In the genomic region with DNA sequence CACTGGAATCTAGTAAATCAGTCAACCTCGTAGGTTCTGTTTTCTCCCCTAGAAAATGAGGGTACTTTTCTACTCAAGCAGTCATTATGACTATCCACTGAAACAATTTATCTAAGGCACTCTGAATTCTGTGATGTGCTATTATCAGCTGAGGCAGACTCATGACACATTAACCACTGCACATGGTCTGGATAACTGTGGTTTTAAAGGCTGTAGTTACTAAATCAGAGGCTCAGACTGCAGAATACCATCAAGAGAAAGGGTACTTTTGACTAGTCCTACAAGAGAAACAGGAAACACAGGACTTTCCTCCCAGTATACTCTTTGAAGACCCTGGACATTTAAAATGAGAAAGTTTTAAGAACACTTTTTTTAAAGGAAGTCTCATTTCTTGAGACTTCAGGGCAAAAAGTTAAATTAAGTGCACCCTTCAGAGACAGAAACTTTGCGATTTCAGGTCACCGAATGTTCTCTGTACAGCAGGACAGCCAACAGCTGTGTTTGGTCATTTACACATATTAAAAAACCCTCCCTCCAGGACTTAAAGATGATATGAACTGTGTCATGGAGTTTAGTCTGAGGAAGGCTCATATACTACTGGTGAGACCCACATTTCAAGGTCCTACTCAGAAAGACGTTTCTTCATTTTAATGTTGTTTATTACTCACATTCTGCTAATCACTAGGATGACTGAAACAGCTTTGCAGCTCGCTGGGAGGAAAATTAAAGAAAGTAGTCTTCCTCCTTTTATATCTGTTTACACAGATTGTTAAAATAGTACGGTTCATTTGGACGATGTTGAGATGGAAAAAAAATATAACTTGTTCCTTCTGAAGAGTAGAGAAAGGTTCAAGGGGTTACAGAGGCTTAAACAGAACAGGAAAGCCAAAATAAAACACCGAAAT, we compare ENCODE assay signal across 9 cellular contexts. TPM values are rescaled to one million over a fixed set of nuclear protein-coding genes. Genes with fewer than 3 reads are reported as not detected.
DNase-seq lines count a peak whose midpoint lies in the region; ATAC-seq and TF ChIP-seq lines count a peak whose summit lies in the region.
"Had no signal": no experiment of that assay in that cellular context is flagged by ENCODE, and none has a peak within 500 bp of the region (broad histone marks: within the 10 kb centered on the region; RNA-seq: fewer than 3 reads in every experiment).

No MANE protein-coding gene starts in this region.

- H3K27ac Mint-ChIP-seq in activated CD4-positive, alpha-beta T cell treated with anti-CD3 and anti-CD28 coated beads for 36 hours: peak overlapping the region; percentile 39
- peak overlapping the region; percentile 20 for H3K27ac Mint-ChIP-seq in stimulated activated effector memory CD8-positive, alpha-beta T cell treated with anti-CD3 and anti-CD28 coated beads, Interleukin-12 subunit alpha, Interleukin-12 subunit beta, amount 100 ng/mL, for 72 hours
- H3K27ac Mint-ChIP-seq in progenitor cell of endocrine pancreas: no peak overlapping the region
- H3K27ac Mint-ChIP-seq: B cell had no signal

- CTCF ChIA-PET in activated CD4-positive, alpha-beta T cell treated with anti-CD3 and anti-CD28 coated beads for 36 hours (lab: Charles Lee): interaction anchor here (1.1 to 3.4 kb wide), 3 partner anchors 9 to 41 kb away, joined by 3 to 13 read pairs (median 7); no protein-coding TSS in a partner anchor

- intact Hi-C loops in activated CD4-positive, alpha-beta T cell treated with anti-CD3 and anti-CD28 coated beads for 36 hours (cut with DNase I, micrococcal nuclease): no loop called here

- no peak for DNase-seq in activated CD4-positive, alpha-beta T cell treated with anti-CD3 and anti-CD28 coated beads for 36 hours
- DNase-seq in activated CD4-positive, alpha-beta T cell treated with anti-CD3 and anti-CD28 coated beads, Interleukin-2, amount 50 U/mL, for 1 hour: no peak
- DNase-seq in NCI-H226 (peak; percentile 93), fibroblast of gingiva (ENCODE audit: low read depth) (peak; percentile 70), progenitor cell of endocrine pancreas (ENCODE audit: low spot score, unreplicated experiment) (no peak)
- DNase-seq in stimulated activated effector memory CD8-positive, alpha-beta T cell treated with anti-CD3 and anti-CD28 coated beads, Interleukin-12 subunit alpha, Interleukin-12 subunit beta, amount 100 ng/mL, for 72 hours (ENCODE audit: low spot score in 2 of 2): no peak

- POLR2A ChIA-PET in activated CD4-positive, alpha-beta T cell treated with anti-CD3 and anti-CD28 coated beads for 36 hours (lab: Charles Lee): no interaction called here

- ATAC-seq in activated CD4-positive, alpha-beta T cell treated with anti-CD3 and anti-CD28 coated beads for 36 hours: peak; percentile 92
- ATAC-seq in stimulated activated effector memory CD8-positive, alpha-beta T cell treated with anti-CD3 and anti-CD28 coated beads, Interleukin-12 subunit alpha, Interleukin-12 subunit beta, amount 100 ng/mL, for 72 hours: peak; percentile 99
- ATAC-seq in GM21367 (IDR thresholded peaks at IDR 0.05; ENCODE audit: unreplicated experiment) (no peak), HG03354 (IDR thresholded peaks at IDR 0.05; ENCODE audit: poor library complexity, severe bottlenecking, unreplicated experiment) (no peak)

- H3K9me3 Mint-ChIP-seq in activated CD4-positive, alpha-beta T cell treated with anti-CD3 and anti-CD28 coated beads for 36 hours (ENCODE audit: low read depth): no peaks in the 10 kb centered on the region
- no peaks in the 10 kb centered on the region for H3K9me3 Mint-ChIP-seq in stimulated activated effector memory CD8-positive, alpha-beta T cell treated with anti-CD3 and anti-CD28 coated beads, Interleukin-12 subunit alpha, Interleukin-12 subunit beta, amount 100 ng/mL, for 72 hours
- no peaks in the 10 kb centered on the region for H3K9me3 Mint-ChIP-seq in progenitor cell of endocrine pancreas (ENCODE audit: low read depth)

- no peak for TF ChIP-seq CTCF in progenitor cell of endocrine pancreas (IDR thresholded peaks at IDR 0.05; ENCODE audit: unreplicated experiment)

- H3K4me1 Mint-ChIP-seq in activated CD4-positive, alpha-beta T cell treated with anti-CD3 and anti-CD28 coated beads for 36 hours: peaks cover 60% of the 10 kb centered on the region
- peaks cover 75% of the 10 kb centered on the region for H3K4me1 Mint-ChIP-seq in stimulated activated effector memory CD8-positive, alpha-beta T cell treated with anti-CD3 and anti-CD28 coated beads, Interleukin-12 subunit alpha, Interleukin-12 subunit beta, amount 100 ng/mL, for 72 hours
- H3K4me1 Mint-ChIP-seq in progenitor cell of endocrine pancreas (ENCODE audit: low read depth): peaks cover 32% of the 10 kb centered on the region

- H3K27me3 Mint-ChIP-seq in activated CD4-positive, alpha-beta T cell treated with anti-CD3 and anti-CD28 coated beads for 36 hours: no peaks in the 10 kb centered on the region
- H3K27me3 Mint-ChIP-seq in progenitor cell of endocrine pancreas: no peaks in the 10 kb centered on the region

- H3K4me3 Mint-ChIP-seq in activated CD4-positive, alpha-beta T cell treated with anti-CD3 and anti-CD28 coated beads for 36 hours: no peak overlapping the region
- peak overlapping the region; percentile 21 for H3K4me3 Mint-ChIP-seq in stimulated activated effector memory CD8-positive, alpha-beta T cell treated with anti-CD3 and anti-CD28 coated beads, Interleukin-12 subunit alpha, Interleukin-12 subunit beta, amount 100 ng/mL, for 72 hours
- no peak overlapping the region for H3K4me3 Mint-ChIP-seq in progenitor cell of endocrine pancreas (ENCODE audit: low read depth)
- H3K4me3 Mint-ChIP-seq: B cell had no signal

- peaks cover 26% of the 10 kb centered on the region for H3K36me3 Mint-ChIP-seq in activated CD4-positive, alpha-beta T cell treated with anti-CD3 and anti-CD28 coated beads for 36 hours (ENCODE audit: low read depth)
- H3K36me3 Mint-ChIP-seq in stimulated activated effector memory CD8-positive, alpha-beta T cell treated with anti-CD3 and anti-CD28 coated beads, Interleukin-12 subunit alpha, Interleukin-12 subunit beta, amount 100 ng/mL, for 72 hours: peaks cover 86% of the 10 kb centered on the region
- H3K36me3 Mint-ChIP-seq in progenitor cell of endocrine pancreas (ENCODE audit: insufficient read depth): peaks cover 3% of the 10 kb centered on the region

RNA-seq across cellular contexts. Expression of gene ATXN1, which starts 19.9 kb away (rescaled TPM):
- 10 to 100 TPM; 19.8 to 22.8 TPM for total RNA-seq in activated CD4-positive, alpha-beta T cell treated with anti-CD3 and anti-CD28 coated beads for 36 hours
- 35.8 and 37.5 TPM in 2 replicates for total RNA-seq in progenitor cell of endocrine pancreas

Comparison
In these comparisons a context has a peak if more than half of its experiments do, and no peak if none do; other contexts are left out.
1. ATAC-seq: peak in activated CD4-positive, alpha-beta T cell treated with anti-CD3 and anti-CD28 coated beads for 36 hours (single experiment) and stimulated activated effector memory CD8-positive, alpha-beta T cell treated with anti-CD3 and anti-CD28 coated beads, Interleukin-12 subunit alpha, Interleukin-12 subunit beta, amount 100 ng/mL, for 72 hours (single experiment); none in GM21367 (single experiment) and HG03354 (single experiment).
2. DNase-seq: peak in NCI-H226 (single experiment) and fibroblast of gingiva (single experiment); none in activated CD4-positive, alpha-beta T cell treated with anti-CD3 and anti-CD28 coated beads for 36 hours (single experiment), activated CD4-positive, alpha-beta T cell treated with anti-CD3 and anti-CD28 coated beads, Interleukin-2, amount 50 U/mL, for 1 hour (single experiment), stimulated activated effector memory CD8-positive, alpha-beta T cell treated with anti-CD3 and anti-CD28 coated beads, Interleukin-12 subunit alpha, Interleukin-12 subunit beta, amount 100 ng/mL, for 72 hours (0 of 2) and progenitor cell of endocrine pancreas (single experiment).